In genomic region chr5:164597293-164597900, GRCh38 we compare ENCODE assay signal across 1 cellular context.
TF ChIP-seq lines count a peak whose summit lies in the region.

No MANE protein-coding gene starts in this region.

TF ChIP-seq in H1, 55 proteins besides CTCF, POLR2A, EP300 and RAD21 (continued from another document):
- no peak for TF ChIP-seq CHD7 (IDR thresholded peaks at IDR 0.05; ENCODE audit: insufficient replicate concordance, low read length)
